21 cellular contexts compared by ENCODE assay signal in the genomic region with DNA sequence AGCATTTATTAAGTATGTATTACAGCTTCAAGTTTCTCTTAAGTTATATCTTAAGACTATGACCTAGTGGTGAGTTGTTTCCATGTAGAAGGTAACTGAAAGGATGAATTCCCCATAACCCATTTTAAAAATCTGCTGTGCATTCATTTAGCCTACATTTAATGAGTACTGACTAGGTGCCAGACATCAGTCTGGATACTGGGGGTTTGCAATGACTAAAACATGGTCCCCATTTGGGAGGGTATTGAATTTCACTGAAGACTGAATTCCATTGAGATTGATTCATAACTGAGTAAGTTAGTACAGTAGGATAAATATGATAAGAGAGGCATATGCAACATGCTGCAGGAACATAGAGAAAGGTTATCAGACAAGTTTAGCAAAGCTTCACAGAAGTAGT.
DNase-seq lines count a peak whose midpoint lies in the region; ATAC-seq and TF ChIP-seq lines count a peak whose summit lies in the region.
"Had no signal": no experiment of that assay in that cellular context is flagged by ENCODE, and none has a peak within 500 bp of the region (broad histone marks: within the 10 kb centered on the region; RNA-seq: fewer than 3 reads in every experiment).

No MANE protein-coding gene starts in this region.

- H3K79me2 ChIP-seq in hepatocyte, result no peaks in the 10 kb centered on the region

- H2AFZ ChIP-seq in hepatocyte, result no peak overlapping the region

- no peak for ATAC-seq in naive thymus-derived CD8-positive, alpha-beta T cell
- ATAC-seq in GM18502 (IDR thresholded peaks at IDR 0.05; ENCODE audit: poor library complexity, unreplicated experiment) (no peak), aorta (ENCODE audit: low FRiP score) (no peak)
- ATAC-seq: effector memory CD8-positive, alpha-beta T cell; psoas muscle; T-cell had no signal

- POLR2A ChIA-PET in MCF 10A (lab: Yijun Ruan, JAX), result no interaction called here
- POLR2A ChIA-PET in naive thymus-derived CD8-positive, alpha-beta T cell (lab: Charles Lee), result no interaction called here

- TF ChIP-seq POLR2A in breast epithelium (IDR thresholded peaks at IDR 0.05), result no peak

- H3K36me3 Mint-ChIP-seq in MCF 10A (ENCODE audit: insufficient read depth, unreplicated experiment), result no peaks in the 10 kb centered on the region
- H3K36me3 Mint-ChIP-seq in naive thymus-derived CD8-positive, alpha-beta T cell, result no peaks in the 10 kb centered on the region
- H3K36me3 Mint-ChIP-seq: T-cell had no signal

- H3K4me1 Mint-ChIP-seq in MCF 10A (ENCODE audit: insufficient read depth, unreplicated experiment), result peaks cover 23% of the 10 kb centered on the region
- no peaks in the 10 kb centered on the region for H3K4me1 Mint-ChIP-seq in naive thymus-derived CD8-positive, alpha-beta T cell
- H3K4me1 Mint-ChIP-seq: T-cell had no signal

- no peak overlapping the region for H3K4me3 Mint-ChIP-seq in MCF 10A (ENCODE audit: unreplicated experiment)
- no peak overlapping the region for H3K4me3 Mint-ChIP-seq in naive thymus-derived CD8-positive, alpha-beta T cell
- H3K4me3 Mint-ChIP-seq: effector memory CD8-positive, alpha-beta T cell; neural crest cell; T-cell had no signal

- H3K9me3 ChIP-seq in breast epithelium (no peaks in the 10 kb centered on the region), hepatocyte (ENCODE audit: low read depth) (no peaks in the 10 kb centered on the region), aorta (ENCODE audit: control insufficient read depth, low read length) (no peaks in the 10 kb centered on the region)
- H3K9me3 ChIP-seq: psoas muscle had no signal

- peak overlapping the region; percentile 37 for H3K4me2 ChIP-seq in hepatocyte

- H3K4me3 ChIP-seq in breast epithelium (no peak overlapping the region), hepatocyte (no peak overlapping the region), aorta (ENCODE audit: low read length in 2 of 2) (no peak overlapping the region)
- H3K4me3 ChIP-seq: psoas muscle, spleen had no signal

- peak; percentile 8 for DNase-seq in MCF 10A (ENCODE audit: unreplicated experiment)
- no peak for DNase-seq in breast epithelium (ENCODE audit: low spot score in 2 of 2)
- DNase-seq in astrocyte of the hippocampus (ENCODE audit: low read depth, low spot score), result peak; percentile 12
- DNase-seq in hepatocyte (ENCODE audit: low spot score), result no peak
- no peak for DNase-seq in AG20443 (ENCODE audit: low spot score)
- DNase-seq in naive thymus-derived CD8-positive, alpha-beta T cell, result no peak
- no peak for DNase-seq in aorta
- DNase-seq: activated CD4-positive, alpha-beta T cell treated with anti-CD3 and anti-CD28 coated beads, Interleukin-2, amount 50 U/mL, for 1 hour; amygdala; effector memory CD8-positive, alpha-beta T cell; KG1; NCI-H1105; NCI-H524 treated with DMSO at 0.1 percent for 48 hours; psoas muscle; SHP77; spleen; T-cell had no signal

- H4K20me1 ChIP-seq in hepatocyte (ENCODE audit: insufficient read depth, poor library complexity, severe bottlenecking), result no peaks in the 10 kb centered on the region

- H3K27me3 ChIP-seq in breast epithelium (no peaks in the 10 kb centered on the region), hepatocyte (no peaks in the 10 kb centered on the region), aorta (ENCODE audit: control insufficient read depth in 1 of 2, insufficient read depth in 2 of 2, low read length in 1 of 2) (no peaks in the 10 kb centered on the region)
- H3K27me3 ChIP-seq: spleen had no signal

- intact Hi-C loops in MCF 10A (cut with micrococcal nuclease), result no loop called here
- intact Hi-C loops in breast epithelium (cut with DNase I; ENCODE audit: low total_unique reads), result no loop called here
- intact Hi-C loops in aorta (cut with DNase I), result no loop called here

- no peaks in the 10 kb centered on the region for H3K27me3 Mint-ChIP-seq in MCF 10A (ENCODE audit: insufficient read depth, unreplicated experiment)
- H3K27me3 Mint-ChIP-seq in naive thymus-derived CD8-positive, alpha-beta T cell, result peaks cover 9 to 11% (median 10%) of the 10 kb centered on the region in 5 donors

- no peak overlapping the region for H3K27ac Mint-ChIP-seq in MCF 10A (ENCODE audit: low read depth, unreplicated experiment)
- H3K27ac Mint-ChIP-seq in naive thymus-derived CD8-positive, alpha-beta T cell, result no peak overlapping the region
- H3K27ac Mint-ChIP-seq: effector memory CD8-positive, alpha-beta T cell; T-cell had no signal

- no peaks in the 10 kb centered on the region for H3K9me2 ChIP-seq in hepatocyte (replicated peaks; ENCODE audit: insufficient read depth)

- TF ChIP-seq CTCF in MCF 10A (IDR thresholded peaks at IDR 0.05; ENCODE audit: unreplicated experiment) (no peak), breast epithelium (IDR thresholded peaks at IDR 0.05) (no peak), hepatocyte (IDR thresholded peaks at IDR 0.05; ENCODE audit: poor library complexity) (no peak)

- H3K27ac ChIP-seq in breast epithelium (no peak overlapping the region), hepatocyte (no peak overlapping the region), aorta (ENCODE audit: low read depth in 1 of 2, low read length in 2 of 2) (no peak overlapping the region)
- H3K27ac ChIP-seq: 22Rv1, HL-60, psoas muscle, spleen had no signal

- H3K36me3 ChIP-seq in breast epithelium, result no peaks in the 10 kb centered on the region
- H3K36me3 ChIP-seq in hepatocyte (replicated peaks; ENCODE audit: insufficient read depth, low read depth), result no peaks in the 10 kb centered on the region
- no peaks in the 10 kb centered on the region for H3K36me3 ChIP-seq in aorta (ENCODE audit: control insufficient read depth in 1 of 2, insufficient read depth in 2 of 2, low read length in 1 of 2)
- H3K36me3 ChIP-seq: spleen had no signal

- H3K4me1 ChIP-seq in breast epithelium, result no peaks in the 10 kb centered on the region
- H3K4me1 ChIP-seq in hepatocyte (ENCODE audit: insufficient read depth), result peaks cover 24% of the 10 kb centered on the region
- H3K4me1 ChIP-seq in aorta (ENCODE audit: control insufficient read depth in 1 of 2, insufficient read depth in 2 of 2, low read length in 2 of 2), result peaks cover 0 to 2% of the 10 kb centered on the region in 2 donors

- H3K9me3 Mint-ChIP-seq in MCF 10A (ENCODE audit: unreplicated experiment), result no peaks in the 10 kb centered on the region
- peaks cover 0 to 7% (median 0%) of the 10 kb centered on the region in 9 donors for H3K9me3 Mint-ChIP-seq in naive thymus-derived CD8-positive, alpha-beta T cell
- H3K9me3 Mint-ChIP-seq: effector memory CD8-positive, alpha-beta T cell; T-cell had no signal

- CTCF ChIA-PET in MCF 10A (lab: Yijun Ruan, JAX), result interaction anchor here (0.7 kb wide), 1 partner anchor 308 kb away, joined by 3 read pairs; no protein-coding TSS in a partner anchor

- no TSS peak for BruUV-seq in MCF 10A (replicated peaks; lab: Mats Ljungman, UMichigan)

Comparison
In these comparisons a context has a peak if more than half of its experiments do, and no peak if none do; other contexts are left out.
1. DNase-seq: peak in MCF 10A (single experiment) and astrocyte of the hippocampus (single experiment); none in breast epithelium (0 of 2), hepatocyte (single experiment), AG20443 (single experiment), naive thymus-derived CD8-positive, alpha-beta T cell (0 of 10) and aorta (0 of 2).